1 cellular context compared by ENCODE assay signal in genomic region chr6:163570579-163571231, GRCh38.
A peak's percentile ranks its signal among the peaks of the same experiment; 100 is the strongest.
TF ChIP-seq lines count a peak whose summit lies in the region.

No MANE protein-coding gene starts in this region.

TF ChIP-seq in K562, 482 proteins besides CTCF, POLR2A, EP300 and RAD21 (continued from another document and continues in another):
- TF ChIP-seq GTF3C2 (IDR thresholded peaks at IDR 0.05; ENCODE audit: borderline replicate concordance, extremely low read depth, insufficient read length) (no peak), YY1 (IDR thresholded peaks at IDR 0.05; ENCODE audit: borderline replicate concordance in 1 of 3, control insufficient read depth in 1 of 3, extremely low read depth in 1 of 3, insufficient read depth in 3 of 3, insufficient read length in 1 of 3, insufficient replicate concordance in 2 of 3, low read depth in 1 of 3, low read length in 2 of 3) (no peak), SMAD3 (CRISPR knock-in tag; conservative IDR thresholded peaks at IDR 0.05) (no peak), C11orf30 (IDR thresholded peaks at IDR 0.05; ENCODE audit: low read depth) (no peak), ZNF282 (CRISPR knock-in tag; IDR thresholded peaks at IDR 0.05) (no peak), ERF (CRISPR knock-in tag; IDR thresholded peaks at IDR 0.05) (no peak), STAT5A (IDR thresholded peaks at IDR 0.05; ENCODE audit: borderline replicate concordance, low read length) (no peak), MTA2 (IDR thresholded peaks at IDR 0.05; ENCODE audit: low read depth) (peak; percentile 84), SAP30 (IDR thresholded peaks at IDR 0.05; ENCODE audit: borderline replicate concordance, insufficient read depth, low read depth, low read length, poor library complexity, severe bottlenecking) (no peak), BRCA1 (IDR thresholded peaks at IDR 0.05) (no peak), BRCA1 (CRISPR knock-in tag; IDR thresholded peaks at IDR 0.05) (no peak), ZBTB1 (CRISPR knock-in tag; IDR thresholded peaks at IDR 0.05; ENCODE audit: borderline replicate concordance, low read depth) (no peak), SAFB2 (IDR thresholded peaks at IDR 0.05; ENCODE audit: borderline replicate concordance, low read depth, low read length, severe bottlenecking) (no peak), ESRRA (IDR thresholded peaks at IDR 0.05; ENCODE audit: borderline replicate concordance, low read depth) (peak; percentile 78), FOXM1 (IDR thresholded peaks at IDR 0.05; ENCODE audit: low read depth) (peak; percentile 79; the same call in 1 of the 2 replicates), FOXM1 (CRISPR knock-in tag; IDR thresholded peaks at IDR 0.05; ENCODE audit: low read depth) (no peak), FOS (IDR thresholded peaks at IDR 0.05; ENCODE audit: extremely low read depth, insufficient read length) (no peak), CREB1 (IDR thresholded peaks at IDR 0.05) (no peak), CREB1 (CRISPR knock-in tag; IDR thresholded peaks at IDR 0.05) (no peak), ATF6 (CRISPR knock-in tag; IDR thresholded peaks at IDR 0.05) (no peak), DACH1 (IDR thresholded peaks at IDR 0.05; ENCODE audit: partially characterized antibody) (peak; percentile 74), ZC3H8 (IDR thresholded peaks at IDR 0.05) (peak; percentile 16; the same call in 1 of the 2 replicates), GATAD2B (IDR thresholded peaks at IDR 0.05; ENCODE audit: borderline replicate concordance) (no peak), HNRNPLL (IDR thresholded peaks at IDR 0.05; ENCODE audit: low read depth, low read length, poor library complexity, severe bottlenecking) (no peak), E2F8 (IDR thresholded peaks at IDR 0.05; ENCODE audit: low read depth, partially characterized antibody) (no peak), SRSF7 (optimal IDR thresholded peaks at IDR 0.05; ENCODE audit: low read depth, low read length) (no peak), TRIM24 (IDR thresholded peaks at IDR 0.05) (peak; percentile 92 to 93), FIP1L1 (IDR thresholded peaks at IDR 0.05; ENCODE audit: low read depth, low read length, poor library complexity, severe bottlenecking) (no peak), ZNF644 (tag; IDR thresholded peaks at IDR 0.05; ENCODE audit: low read depth) (no peak), ZEB2 (IDR thresholded peaks at IDR 0.05) (no peak), TEAD1 (CRISPR knock-in tag; IDR thresholded peaks at IDR 0.05) (no peak), E2F1 (CRISPR knock-in tag; IDR thresholded peaks at IDR 0.05) (no peak), ARID3B (CRISPR knock-in tag; IDR thresholded peaks at IDR 0.05; ENCODE audit: borderline replicate concordance) (no peak), SOX6 (IDR thresholded peaks at IDR 0.05) (peak; percentile 40; the same call in 1 of the 2 replicates), PTTG1 (tag; IDR thresholded peaks at IDR 0.05; ENCODE audit: low read depth) (no peak), ETV5 (CRISPR knock-in tag; IDR thresholded peaks at IDR 0.05; ENCODE audit: low read depth) (no peak), NRF1 (conservative IDR thresholded peaks at IDR 0.05 in 1 of 2, IDR thresholded peaks at IDR 0.05 in 1 of 2) (no peak), RBFOX2 (IDR thresholded peaks at IDR 0.05; ENCODE audit: low read depth, low read length) (0 out of 2 replicates have a peak, but pooled peaks have one; percentile 15), NR2C2 (CRISPR knock-in tag; IDR thresholded peaks at IDR 0.05) (peak; percentile 97), NR2C2 (tag; IDR thresholded peaks at IDR 0.05) (peak; percentile 98), LEF1 (IDR thresholded peaks at IDR 0.05) (peak; percentile 65; the same call in 1 of the 2 replicates), PHF8 (IDR thresholded peaks at IDR 0.05; ENCODE audit: borderline replicate concordance, low read length) (no peak), POLR3A (IDR thresholded peaks at IDR 0.05; ENCODE audit: borderline replicate concordance, extremely low read depth, insufficient read depth, insufficient read length) (no peak), PPARD (CRISPR knock-in tag; IDR thresholded peaks at IDR 0.05) (no peak), STAT6 (CRISPR knock-in tag; IDR thresholded peaks at IDR 0.05) (no peak), RFX7 (CRISPR knock-in tag; IDR thresholded peaks at IDR 0.05) (no peak), ZNF436 (CRISPR knock-in tag; IDR thresholded peaks at IDR 0.05) (no peak), CGGBP1 (CRISPR knock-in tag; IDR thresholded peaks at IDR 0.05) (no peak), ZNF445 (CRISPR knock-in tag; IDR thresholded peaks at IDR 0.05; ENCODE audit: low read depth) (no peak), MEF2A (IDR thresholded peaks at IDR 0.05; ENCODE audit: control insufficient read depth, low read depth, low read length) (no peak), SREBF1 (IDR thresholded peaks at IDR 0.05; ENCODE audit: borderline replicate concordance, low read depth, low read length) (no peak), SRSF3 (IDR thresholded peaks at IDR 0.05; ENCODE audit: insufficient read depth, low read length) (no peak), BCOR (IDR thresholded peaks at IDR 0.05) (peak; percentile 48; the same call in 1 of the 2 replicates), HDAC2 (IDR thresholded peaks at IDR 0.05) (no peak), ZNF395 (CRISPR knock-in tag; IDR thresholded peaks at IDR 0.05) (no peak), ZC3H11A (IDR thresholded peaks at IDR 0.05; ENCODE audit: low read depth, low read length) (no peak), ASH1L (IDR thresholded peaks at IDR 0.05; ENCODE audit: borderline replicate concordance, low read depth, partially characterized antibody) (peak; percentile 23), CHD4 (IDR thresholded peaks at IDR 0.05; ENCODE audit: insufficient read depth, insufficient replicate concordance, low read depth, low read length, poor library complexity, severe bottlenecking) (no peak)
